ENCODE assay signal across 8 cellular contexts in genomic region chr12:46370792-46371717, GRCh38. TPM values are rescaled to one million over a fixed set of nuclear protein-coding genes. Genes with fewer than 3 reads are reported as not detected.
DNase-seq lines count a peak whose midpoint lies in the region; ATAC-seq and TF ChIP-seq lines count a peak whose summit lies in the region.

No MANE protein-coding gene starts in this region.

- ATAC-seq in Right ventricle myocardium superior (ENCODE audit: poor library complexity): peak; percentile 80

- TF ChIP-seq CTCF in HFF-Myc (IDR thresholded peaks at IDR 0.05; ENCODE audit: low read depth, low read length, missing control alignments) (no peak), parathyroid adenoma (IDR thresholded peaks at IDR 0.05) (no peak), tibial nerve (IDR thresholded peaks at IDR 0.05) (peak in 3 of 5 experiments; percentile 4 to 64 (median 34))

- H3K27ac ChIP-seq in parathyroid adenoma (peak overlapping the region; percentile 99), tibial nerve (peak overlapping the region; percentile 93 to 99 (median 96))

- peak; percentile 91 to 97 for TF ChIP-seq EP300 in tibial nerve (IDR thresholded peaks at IDR 0.05)

- DNase-seq in HFF-Myc (ENCODE audit: extremely low read depth, low read depth) (no peak), MV-4-11 (lab: John Stamatoyannopoulos, UW) (peak; percentile 79), SKM-1 treated with dmso at 0.1 percent for 144 hours (lab: John Stamatoyannopoulos, UW; ENCODE audit: unreplicated experiment) (peak; percentile 40), Right ventricle myocardium superior (peak; percentile 95), tibial nerve (ENCODE audit: low spot score in 2 of 2) (peak; percentile 87 to 88)
- peak; percentile 96 for DNase-seq in activated naive CD8-positive, alpha-beta T cell treated with anti-CD3 and anti-CD28 coated beads for 36 hours

- peaks cover 11% of the 10 kb centered on the region for H3K27me3 Mint-ChIP-seq in activated naive CD8-positive, alpha-beta T cell treated with anti-CD3 and anti-CD28 coated beads for 36 hours

- H3K27ac Mint-ChIP-seq in activated naive CD8-positive, alpha-beta T cell treated with anti-CD3 and anti-CD28 coated beads for 36 hours: peak overlapping the region; percentile 100

- H3K4me3 ChIP-seq in HFF-Myc (replicated peaks; ENCODE audit: low read depth, low read length): peak overlapping the region; percentile 73
- peak overlapping the region; percentile 95 for H3K4me3 ChIP-seq in parathyroid adenoma (ENCODE audit: low read depth, low read length)
- H3K4me3 ChIP-seq in tibial nerve: peak overlapping the region; percentile 72 to 99 (median 96)

- H3K4me1 Mint-ChIP-seq in activated naive CD8-positive, alpha-beta T cell treated with anti-CD3 and anti-CD28 coated beads for 36 hours: peaks cover 52% of the 10 kb centered on the region

- H3K4me2 ChIP-seq in parathyroid adenoma (ENCODE audit: low read length): peak overlapping the region; percentile 68

- H3K9me3 ChIP-seq in parathyroid adenoma (ENCODE audit: control insufficient read depth, low read length): no peaks in the 10 kb centered on the region
- H3K9me3 ChIP-seq in tibial nerve: no peaks in the 10 kb centered on the region

- H3K36me3 ChIP-seq in parathyroid adenoma (ENCODE audit: control insufficient read depth, insufficient read depth, low read length) (no peaks in the 10 kb centered on the region), tibial nerve (peaks cover 0 to 52% (median 21%) of the 10 kb centered on the region in 3 donors)

- peak overlapping the region; percentile 95 for H3K4me3 Mint-ChIP-seq in activated naive CD8-positive, alpha-beta T cell treated with anti-CD3 and anti-CD28 coated beads for 36 hours

- H3K9ac ChIP-seq in parathyroid adenoma: peak overlapping the region; percentile 99

- H3K79me2 ChIP-seq in parathyroid adenoma: peaks cover 17% of the 10 kb centered on the region

- intact Hi-C loops in Right ventricle myocardium superior (cut with DNase I): loop anchor here (5.0 kb wide), 1 partner anchor 291 kb away; no protein-coding TSS in a partner anchor

- TF ChIP-seq POLR2A in GM10847 (IDR thresholded peaks at IDR 0.05; ENCODE audit: extremely low read depth, insufficient read length): peak; percentile 13
- TF ChIP-seq POLR2A in tibial nerve (IDR thresholded peaks at IDR 0.05): peak; percentile 79 to 91

- WGBS in tibial nerve, 2 donors: 1% methylated on average over 40 to 53 of the region's 54 CpGs

- peak overlapping the region; percentile 51 for H2AFZ ChIP-seq in parathyroid adenoma

- H3K4me1 ChIP-seq in parathyroid adenoma: peaks cover 26% of the 10 kb centered on the region
- peaks cover 0 to 53% (median 35%) of the 10 kb centered on the region in 4 donors for H3K4me1 ChIP-seq in tibial nerve

- peaks cover 3% of the 10 kb centered on the region for H3K9me3 Mint-ChIP-seq in activated naive CD8-positive, alpha-beta T cell treated with anti-CD3 and anti-CD28 coated beads for 36 hours

- H3K27me3 ChIP-seq in parathyroid adenoma (ENCODE audit: control insufficient read depth, insufficient read depth, low read length) (no peaks in the 10 kb centered on the region), tibial nerve (no peaks in the 10 kb centered on the region)

- peaks cover 61% of the 10 kb centered on the region for H3K36me3 Mint-ChIP-seq in activated naive CD8-positive, alpha-beta T cell treated with anti-CD3 and anti-CD28 coated beads for 36 hours

RNA-seq across cellular contexts. Expression of gene SLC38A2, which starts 1.5 kb away (rescaled TPM):
- 100 to 1,000 TPM; 227 to 230 TPM for total RNA-seq in activated naive CD8-positive, alpha-beta T cell treated with anti-CD3 and anti-CD28 coated beads for 36 hours
- total RNA-seq in Right ventricle myocardium superior (144 TPM), tibial nerve (100 to 1,000 TPM; 368 to 440 (median 381) TPM)

Comparison
In these comparisons a context has a peak if more than half of its experiments do, and no peak if none do; other contexts are left out.
1. CTCF ChIP-seq: peak in tibial nerve (3 of 5); none in HFF-Myc (single experiment) and parathyroid adenoma (single experiment).
2. Peak in every context shown above with its lines, with median percentiles within 50 percentile points of each other: H3K4me3 ChIP-seq.